10 cellular contexts compared by ENCODE assay signal in the genomic region with DNA sequence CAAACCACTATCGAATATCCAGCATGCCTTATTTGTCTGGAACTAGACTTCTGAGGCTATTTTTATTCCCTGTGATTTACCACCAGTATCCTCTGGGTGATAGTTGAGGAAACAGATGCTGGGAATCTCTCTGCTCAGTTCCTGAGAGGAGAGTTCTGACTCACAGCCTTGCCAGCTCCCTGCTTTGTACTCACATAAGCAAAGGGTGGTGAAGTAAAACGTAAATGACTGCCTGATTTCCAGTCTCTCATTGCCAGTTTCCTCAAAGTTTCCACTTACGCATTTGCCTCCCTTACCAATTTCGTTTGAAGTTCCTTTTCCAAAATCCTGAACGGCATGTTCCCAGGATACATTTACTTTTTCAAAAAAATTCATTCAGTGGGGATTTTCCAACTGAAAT.
DNase-seq lines count a peak whose midpoint lies in the region; ATAC-seq and TF ChIP-seq lines count a peak whose summit lies in the region.
"Had no signal": no experiment of that assay in that cellular context is flagged by ENCODE, and none has a peak within 500 bp of the region (broad histone marks: within the 10 kb centered on the region; RNA-seq: fewer than 3 reads in every experiment).

No MANE protein-coding gene starts in this region.

- peaks cover 6% of the 10 kb centered on the region; the same call in 1 of the 2 replicates for H3K4me1 ChIP-seq in PC-3 (ENCODE audit: insufficient read depth, low read length)
- peaks cover 2% of the 10 kb centered on the region for H3K4me1 ChIP-seq in osteoblast (ENCODE audit: insufficient read depth, low read length)

- H4K20me1 ChIP-seq in PC-3 (ENCODE audit: low read length): no peaks in the 10 kb centered on the region
- H4K20me1 ChIP-seq in osteoblast (ENCODE audit: insufficient read depth, low read length): no peaks in the 10 kb centered on the region

- H3K27ac Mint-ChIP-seq in chondrocyte (ENCODE audit: unreplicated experiment): no peak overlapping the region
- H3K27ac Mint-ChIP-seq in activated naive CD4-positive, alpha-beta T cell treated with anti-CD3 and anti-CD28 coated beads, Interleukin-2, amount 10 ng/mL, durations not matched to agents 7 days and 5 days: no peak overlapping the region

- no peaks in the 10 kb centered on the region for H3K9me2 ChIP-seq in PC-3 (replicated peaks; ENCODE audit: low read length)

- ATAC-seq in PC-3: peak; percentile 85
- no peak for ATAC-seq in GM21390 (IDR thresholded peaks at IDR 0.05; ENCODE audit: unreplicated experiment)

- H3K79me2 ChIP-seq in PC-3 (ENCODE audit: low read length): no peaks in the 10 kb centered on the region
- H3K79me2 ChIP-seq in osteoblast (ENCODE audit: insufficient read depth, low read length): no peaks in the 10 kb centered on the region

- TF ChIP-seq CTCF in PC-3 (conservative IDR thresholded peaks at IDR 0.05; ENCODE audit: low read depth, low read length) (no peak), epithelial cell of esophagus (IDR thresholded peaks at IDR 0.05; ENCODE audit: insufficient read depth, low read depth, low read length, missing control alignments) (no peak), osteoblast (IDR thresholded peaks at IDR 0.05; ENCODE audit: extremely low read depth, low read depth, low read length) (peak; percentile 6), chondrocyte (IDR thresholded peaks at IDR 0.05) (no peak)

- no peak overlapping the region for H3K9ac ChIP-seq in PC-3 (ENCODE audit: low read length)

- H3K27me3 ChIP-seq in PC-3 (ENCODE audit: low read length): peaks cover 50% of the 10 kb centered on the region
- peaks cover 15% of the 10 kb centered on the region for H3K27me3 ChIP-seq in osteoblast (ENCODE audit: insufficient read depth, low read length)
- H3K27me3 ChIP-seq: thyroid gland had no signal

- no peaks in the 10 kb centered on the region for H3K9me3 Mint-ChIP-seq in chondrocyte (ENCODE audit: low read depth)
- H3K9me3 Mint-ChIP-seq in activated naive CD4-positive, alpha-beta T cell treated with anti-CD3 and anti-CD28 coated beads, Interleukin-2, amount 10 ng/mL, durations not matched to agents 7 days and 5 days: no peaks in the 10 kb centered on the region

- DNase-seq in GM03348 (ENCODE audit: low spot score) (peak; percentile 61), PC-3 (peak; percentile 55), epithelial cell of esophagus (ENCODE audit: low read depth) (peak; percentile 67), osteoblast (ENCODE audit: insufficient read length, low spot score, missing footprints) (peak; percentile 65), chondrocyte (ENCODE audit: low spot score) (no peak), NCI-H1092 (lab: John Stamatoyannopoulos, UW) (no peak)
- DNase-seq in activated naive CD4-positive, alpha-beta T cell treated with anti-CD3 and anti-CD28 coated beads, Interleukin-2, amount 10 ng/mL, durations not matched to agents 7 days and 5 days: no peak
- DNase-seq: cerebellar nuclear complex, thyroid gland had no signal

- intact Hi-C loops in PC-3 (cut with micrococcal nuclease): loop anchor here (2.0 to 10.0 kb wide), 3 partner anchors 27 to 611 kb away; no protein-coding TSS in a partner anchor

- H2AFZ ChIP-seq in PC-3 (ENCODE audit: low read length) (no peak overlapping the region), osteoblast (ENCODE audit: low read length) (no peak overlapping the region)

- H3K4me3 ChIP-seq in PC-3 (ENCODE audit: low read length) (no peak overlapping the region), epithelial cell of esophagus (ENCODE audit: low read length) (no peak overlapping the region), osteoblast (ENCODE audit: insufficient read depth, low read length) (no peak overlapping the region)
- H3K4me3 ChIP-seq: thyroid gland had no signal

- H3K27ac ChIP-seq in PC-3 (ENCODE audit: low read length) (no peak overlapping the region), osteoblast (ENCODE audit: low read depth, low read length) (no peak overlapping the region)
- H3K27ac ChIP-seq: thyroid gland had no signal

- H3K9me3 ChIP-seq in PC-3 (ENCODE audit: low read length) (no peaks in the 10 kb centered on the region), osteoblast (ENCODE audit: low read depth, low read length) (no peaks in the 10 kb centered on the region)
- H3K9me3 ChIP-seq: thyroid gland had no signal

- H3K27me3 Mint-ChIP-seq in chondrocyte (ENCODE audit: low read depth): peaks cover 46% of the 10 kb centered on the region
- peaks cover 13% of the 10 kb centered on the region for H3K27me3 Mint-ChIP-seq in activated naive CD4-positive, alpha-beta T cell treated with anti-CD3 and anti-CD28 coated beads, Interleukin-2, amount 10 ng/mL, durations not matched to agents 7 days and 5 days

- no peaks in the 10 kb centered on the region for H3F3A ChIP-seq in PC-3 (ENCODE audit: low read length, unreplicated experiment)

- H3K4me2 ChIP-seq in PC-3 (ENCODE audit: low read length) (no peak overlapping the region), osteoblast (ENCODE audit: insufficient read depth, low read length) (no peak overlapping the region)

- CTCF ChIA-PET in PC-3 (lab: Charles Lee): interaction anchor here (0.8 kb wide), 1 partner anchor 659 kb away, joined by 12 read pairs; no protein-coding TSS in a partner anchor
- CTCF ChIA-PET in activated naive CD4-positive, alpha-beta T cell treated with anti-CD3 and anti-CD28 coated beads, Interleukin-2, amount 10 ng/mL, durations not matched to agents 7 days and 5 days (lab: Charles Lee): interaction anchor here (1.6 kb wide), 1 partner anchor 490 kb away, joined by 4 read pairs; no protein-coding TSS in a partner anchor

- POLR2A ChIA-PET in PC-3 (lab: Charles Lee; ENCODE audit: unreplicated experiment): no interaction called here

- no TSS peak for BruUV-seq in PC-3 (replicated peaks; lab: Mats Ljungman, UMichigan)

- H3K4me1 Mint-ChIP-seq in chondrocyte (ENCODE audit: low read depth): peaks cover 6% of the 10 kb centered on the region
- peaks cover 10% of the 10 kb centered on the region for H3K4me1 Mint-ChIP-seq in activated naive CD4-positive, alpha-beta T cell treated with anti-CD3 and anti-CD28 coated beads, Interleukin-2, amount 10 ng/mL, durations not matched to agents 7 days and 5 days

- H3K36me3 ChIP-seq in PC-3 (ENCODE audit: low read depth, low read length): no peaks in the 10 kb centered on the region
- H3K36me3 ChIP-seq in osteoblast (ENCODE audit: insufficient read depth, low read length): no peaks in the 10 kb centered on the region
- H3K36me3 ChIP-seq: thyroid gland had no signal

- no peaks in the 10 kb centered on the region for H3K36me3 Mint-ChIP-seq in chondrocyte (ENCODE audit: low read depth)
- H3K36me3 Mint-ChIP-seq in activated naive CD4-positive, alpha-beta T cell treated with anti-CD3 and anti-CD28 coated beads, Interleukin-2, amount 10 ng/mL, durations not matched to agents 7 days and 5 days: no peaks in the 10 kb centered on the region

- no peak overlapping the region for H3K4me3 Mint-ChIP-seq in chondrocyte (ENCODE audit: unreplicated experiment)
- no peak overlapping the region for H3K4me3 Mint-ChIP-seq in activated naive CD4-positive, alpha-beta T cell treated with anti-CD3 and anti-CD28 coated beads, Interleukin-2, amount 10 ng/mL, durations not matched to agents 7 days and 5 days

Comparison
In these comparisons a context has a peak if more than half of its experiments do, and no peak if none do; other contexts are left out.
1. DNase-seq: peak in GM03348 (single experiment), PC-3 (single experiment), epithelial cell of esophagus (single experiment) and osteoblast (single experiment); none in chondrocyte (single experiment), NCI-H1092 (single experiment) and activated naive CD4-positive, alpha-beta T cell treated with anti-CD3 and anti-CD28 coated beads, Interleukin-2, amount 10 ng/mL, durations not matched to agents 7 days and 5 days (single experiment).